Comparison of ENCODE assay signal across 9 cellular contexts in the genomic region with DNA sequence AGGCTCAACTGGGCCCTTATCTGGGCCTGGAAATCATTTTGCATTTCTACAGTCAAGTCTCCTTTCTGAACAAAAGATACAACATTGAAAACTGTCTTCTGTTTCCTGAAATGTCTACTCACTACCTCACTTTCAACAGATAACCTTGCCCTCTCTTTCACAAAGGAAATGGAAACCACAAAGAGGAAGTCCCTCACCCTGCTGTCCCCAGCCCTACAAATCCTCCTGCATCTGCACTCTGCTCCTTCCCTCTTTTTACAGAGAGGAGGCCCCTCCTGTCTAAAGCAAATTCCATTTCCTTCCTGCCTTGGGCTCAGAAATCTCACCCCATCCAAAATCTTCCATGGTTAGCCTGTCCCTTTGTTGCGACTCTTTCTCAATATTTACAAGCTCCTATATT. TPM values are rescaled to one million over a fixed set of nuclear protein-coding genes. Genes with fewer than 3 reads are reported as not detected.
DNase-seq lines count a peak whose midpoint lies in the region; ATAC-seq, FAIRE-seq and TF ChIP-seq lines count a peak whose summit lies in the region.
"Had no signal": no experiment of that assay in that cellular context is flagged by ENCODE, and none has a peak within 500 bp of the region (broad histone marks: within the 10 kb centered on the region; RNA-seq: fewer than 3 reads in every experiment).

No MANE protein-coding gene starts in this region.

- no peaks in the 10 kb centered on the region for H3K36me3 ChIP-seq in thymus (ENCODE audit: control insufficient read depth, insufficient read depth)

- DNase-seq in AML-193 (lab: John Stamatoyannopoulos, UW) (peak; percentile 69 to 75), SKM-1 treated with dmso at 0.1 percent for 144 hours (lab: John Stamatoyannopoulos, UW; ENCODE audit: unreplicated experiment) (peak; percentile 80), NCI-H1417 (lab: John Stamatoyannopoulos, UW) (no peak), H54 (ENCODE audit: insufficient read length, low spot score) (no peak), hepatic stellate cell (ENCODE audit: low spot score) (no peak)

- FAIRE-seq in H54 (lab: Jason Lieb, UNC) = no peak
- FAIRE-seq: G401.6 had no signal

- TF ChIP-seq POLR2A in H54 (IDR thresholded peaks at IDR 0.05; ENCODE audit: low read depth, low read length) = no peak

- H3K4me3 ChIP-seq in thymus (ENCODE audit: low read length) = no peak overlapping the region

- ATAC-seq in GM18909 (IDR thresholded peaks at IDR 0.05; ENCODE audit: poor library complexity, unreplicated experiment) = peak; percentile 92
- ATAC-seq in HG03066 (IDR thresholded peaks at IDR 0.05; ENCODE audit: low read depth, unreplicated experiment) = peak; percentile 94

- no peaks in the 10 kb centered on the region for H3K9me3 ChIP-seq in thymus (ENCODE audit: control insufficient read depth)

- 6% methylated on average over 1 of the region's 1 CpG for WGBS in thymus

- peak overlapping the region; percentile 84 for H3K27ac ChIP-seq in thymus (ENCODE audit: low read depth)

- no peaks in the 10 kb centered on the region for H3K27me3 ChIP-seq in thymus (ENCODE audit: control insufficient read depth, insufficient read depth)

- peaks cover 18% of the 10 kb centered on the region for H3K4me1 ChIP-seq in thymus (ENCODE audit: control insufficient read depth, insufficient read depth, low read length)

RNA-seq across cellular contexts. Expression of a gene that starts 24.8 kb away (rescaled TPM):
- polyA plus RNA-seq in thymus = 7.6 TPM

Comparison
In these comparisons a context has a peak if more than half of its experiments do, and no peak if none do; other contexts are left out.
1. DNase-seq: peak in AML-193 (2 of 2) and SKM-1 treated with dmso at 0.1 percent for 144 hours (single experiment); none in NCI-H1417 (0 of 3), H54 (single experiment) and hepatic stellate cell (single experiment).